Comparison of ENCODE assay signal across 1 cellular context in genomic region chr22:19432092-19432844, GRCh38.
TF ChIP-seq lines count a peak whose summit lies in the region.

Gene MRPL40 (plus strand): TSS chr22:19432545. CDS start chr22:19432555, 10 bp downstream.

TF ChIP-seq in HepG2, 621 proteins besides CTCF, POLR2A, EP300 and RAD21 (continued from another document and continues in another):
- TF ChIP-seq, protein P1, sequence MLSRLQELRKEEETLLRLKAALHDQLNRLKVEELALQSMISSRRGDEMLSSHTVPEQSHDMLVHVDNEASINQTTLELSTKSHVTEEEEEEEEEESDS (CRISPR knock-in tag; IDR thresholded peaks at IDR 0.05; ENCODE audit: borderline replicate concordance) = peak; percentile 90; the same call in 1 of the 2 replicates
- TF ChIP-seq, protein P2, sequence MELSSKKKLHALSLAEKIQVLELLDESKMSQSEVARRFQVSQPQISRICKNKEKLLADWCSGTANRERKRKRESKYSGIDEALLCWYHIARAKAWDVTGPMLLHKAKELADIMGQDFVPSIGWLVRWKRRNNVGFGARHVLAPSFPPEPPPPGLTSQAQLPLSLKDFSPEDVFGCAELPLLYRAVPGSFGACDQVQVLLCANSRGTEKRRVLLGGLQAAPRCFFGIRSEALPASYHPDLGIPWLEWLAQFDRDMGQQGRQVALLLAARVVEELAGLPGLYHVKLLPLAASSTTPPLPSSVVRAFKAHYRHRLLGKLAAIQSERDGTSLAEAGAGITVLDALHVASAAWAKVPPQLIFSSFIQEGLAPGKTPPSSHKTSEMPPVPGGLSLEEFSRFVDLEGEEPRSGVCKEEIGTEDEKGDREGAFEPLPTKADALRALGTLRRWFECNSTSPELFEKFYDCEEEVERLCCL (CRISPR knock-in tag; IDR thresholded peaks at IDR 0.05; ENCODE audit: borderline replicate concordance) = peak; percentile 51; the same call in 1 of the 2 replicates
- TF ChIP-seq CERS6 (CRISPR knock-in tag; IDR thresholded peaks at IDR 0.05) = no peak
- TF ChIP-seq HMGXB3 (CRISPR knock-in tag; IDR thresholded peaks at IDR 0.05; ENCODE audit: borderline replicate concordance) = peak; percentile 84; the same call in 1 of the 2 replicates
- peak; percentile 98 for TF ChIP-seq DMAP1 (CRISPR knock-in tag; IDR thresholded peaks at IDR 0.05)
- peak; percentile 96 for TF ChIP-seq ZBTB7B (CRISPR knock-in tag; IDR thresholded peaks at IDR 0.05)
- no peak; the same call in 1 of the 2 replicates for TF ChIP-seq ZNF44 (CRISPR knock-in tag; IDR thresholded peaks at IDR 0.05)
- peak; percentile 92; the same call in 1 of the 2 replicates for TF ChIP-seq ZNF224 (CRISPR knock-in tag; IDR thresholded peaks at IDR 0.05)
- TF ChIP-seq YY1 (IDR thresholded peaks at IDR 0.05; ENCODE audit: insufficient read depth, insufficient replicate concordance, low read depth, low read length) = peak; percentile 94
- no peak for TF ChIP-seq RBAK (CRISPR knock-in tag; IDR thresholded peaks at IDR 0.05)
- TF ChIP-seq, protein P3, sequence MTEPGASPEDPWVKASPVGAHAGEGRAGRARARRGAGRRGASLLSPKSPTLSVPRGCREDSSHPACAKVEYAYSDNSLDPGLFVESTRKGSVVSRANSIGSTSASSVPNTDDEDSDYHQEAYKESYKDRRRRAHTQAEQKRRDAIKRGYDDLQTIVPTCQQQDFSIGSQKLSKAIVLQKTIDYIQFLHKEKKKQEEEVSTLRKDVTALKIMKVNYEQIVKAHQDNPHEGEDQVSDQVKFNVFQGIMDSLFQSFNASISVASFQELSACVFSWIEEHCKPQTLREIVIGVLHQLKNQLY (CRISPR knock-in tag; IDR thresholded peaks at IDR 0.05) = peak; percentile 88
- TF ChIP-seq, protein P4, sequence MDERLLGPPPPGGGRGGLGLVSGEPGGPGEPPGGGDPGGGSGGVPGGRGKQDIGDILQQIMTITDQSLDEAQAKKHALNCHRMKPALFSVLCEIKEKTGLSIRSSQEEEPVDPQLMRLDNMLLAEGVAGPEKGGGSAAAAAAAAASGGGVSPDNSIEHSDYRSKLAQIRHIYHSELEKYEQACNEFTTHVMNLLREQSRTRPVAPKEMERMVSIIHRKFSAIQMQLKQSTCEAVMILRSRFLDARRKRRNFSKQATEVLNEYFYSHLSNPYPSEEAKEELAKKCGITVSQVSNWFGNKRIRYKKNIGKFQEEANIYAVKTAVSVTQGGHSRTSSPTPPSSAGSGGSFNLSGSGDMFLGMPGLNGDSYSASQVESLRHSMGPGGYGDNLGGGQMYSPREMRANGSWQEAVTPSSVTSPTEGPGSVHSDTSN (CRISPR knock-in tag; IDR thresholded peaks at IDR 0.05) = no peak
- TF ChIP-seq MTA3 (CRISPR knock-in tag; IDR thresholded peaks at IDR 0.05) = no peak
- TF ChIP-seq ZFP37 (CRISPR knock-in tag; IDR thresholded peaks at IDR 0.05; ENCODE audit: borderline replicate concordance) = peak; percentile 66; the same call in 1 of the 2 replicates
- TF ChIP-seq ZNF24 (IDR thresholded peaks at IDR 0.05) = peak; percentile 82; the same call in 1 of the 2 replicates
- peak; percentile 56; the same call in 1 of the 2 replicates for TF ChIP-seq HIC2 (CRISPR knock-in tag; IDR thresholded peaks at IDR 0.05; ENCODE audit: low read depth)
- peak; percentile 24; the same call in 1 of the 2 replicates for TF ChIP-seq ZNF3 (CRISPR knock-in tag; IDR thresholded peaks at IDR 0.05)
- no peak; the same call in 1 of the 2 replicates for TF ChIP-seq PPARG (CRISPR knock-in tag; conservative IDR thresholded peaks at IDR 0.05)
- no peak for TF ChIP-seq ZNF33A (CRISPR knock-in tag; IDR thresholded peaks at IDR 0.05; ENCODE audit: borderline replicate concordance)
- TF ChIP-seq JDP2 (CRISPR knock-in tag; IDR thresholded peaks at IDR 0.05; ENCODE audit: borderline replicate concordance) = peak; percentile 82; the same call in 1 of the 2 replicates
- no peak; the same call in 1 of the 2 replicates for TF ChIP-seq ZNF749 (CRISPR knock-in tag; IDR thresholded peaks at IDR 0.05; ENCODE audit: borderline replicate concordance)
- peak; percentile 54; the same call in 1 of the 2 replicates for TF ChIP-seq ZSCAN30 (CRISPR knock-in tag; IDR thresholded peaks at IDR 0.05)
- no peak for TF ChIP-seq ZNF577 (CRISPR knock-in tag; IDR thresholded peaks at IDR 0.05; ENCODE audit: borderline replicate concordance, low read depth)
- TF ChIP-seq SKI (IDR thresholded peaks at IDR 0.05; ENCODE audit: partially characterized antibody) = peak; percentile 89
- TF ChIP-seq HOMEZ (CRISPR knock-in tag; IDR thresholded peaks at IDR 0.05; ENCODE audit: low read depth) = no peak
- TF ChIP-seq REPIN1 (CRISPR knock-in tag; IDR thresholded peaks at IDR 0.05; ENCODE audit: borderline replicate concordance, low read depth) = peak; percentile 99
- no peak; the same call in 1 of the 2 replicates for TF ChIP-seq BATF2 (CRISPR knock-in tag; IDR thresholded peaks at IDR 0.05)
- TF ChIP-seq JUN (CRISPR knock-in tag; IDR thresholded peaks at IDR 0.05) = peak; percentile 9; the same call in 1 of the 2 replicates
- peak; percentile 73; the same call in 1 of the 2 replicates for TF ChIP-seq ZMYM2 (CRISPR knock-in tag; IDR thresholded peaks at IDR 0.05)
- TF ChIP-seq CBX2 (IDR thresholded peaks at IDR 0.05; ENCODE audit: low read depth, low read length) = no peak
- TF ChIP-seq CBX2 (CRISPR knock-in tag; IDR thresholded peaks at IDR 0.05; ENCODE audit: low read depth) = no peak
- TF ChIP-seq, protein P5, sequence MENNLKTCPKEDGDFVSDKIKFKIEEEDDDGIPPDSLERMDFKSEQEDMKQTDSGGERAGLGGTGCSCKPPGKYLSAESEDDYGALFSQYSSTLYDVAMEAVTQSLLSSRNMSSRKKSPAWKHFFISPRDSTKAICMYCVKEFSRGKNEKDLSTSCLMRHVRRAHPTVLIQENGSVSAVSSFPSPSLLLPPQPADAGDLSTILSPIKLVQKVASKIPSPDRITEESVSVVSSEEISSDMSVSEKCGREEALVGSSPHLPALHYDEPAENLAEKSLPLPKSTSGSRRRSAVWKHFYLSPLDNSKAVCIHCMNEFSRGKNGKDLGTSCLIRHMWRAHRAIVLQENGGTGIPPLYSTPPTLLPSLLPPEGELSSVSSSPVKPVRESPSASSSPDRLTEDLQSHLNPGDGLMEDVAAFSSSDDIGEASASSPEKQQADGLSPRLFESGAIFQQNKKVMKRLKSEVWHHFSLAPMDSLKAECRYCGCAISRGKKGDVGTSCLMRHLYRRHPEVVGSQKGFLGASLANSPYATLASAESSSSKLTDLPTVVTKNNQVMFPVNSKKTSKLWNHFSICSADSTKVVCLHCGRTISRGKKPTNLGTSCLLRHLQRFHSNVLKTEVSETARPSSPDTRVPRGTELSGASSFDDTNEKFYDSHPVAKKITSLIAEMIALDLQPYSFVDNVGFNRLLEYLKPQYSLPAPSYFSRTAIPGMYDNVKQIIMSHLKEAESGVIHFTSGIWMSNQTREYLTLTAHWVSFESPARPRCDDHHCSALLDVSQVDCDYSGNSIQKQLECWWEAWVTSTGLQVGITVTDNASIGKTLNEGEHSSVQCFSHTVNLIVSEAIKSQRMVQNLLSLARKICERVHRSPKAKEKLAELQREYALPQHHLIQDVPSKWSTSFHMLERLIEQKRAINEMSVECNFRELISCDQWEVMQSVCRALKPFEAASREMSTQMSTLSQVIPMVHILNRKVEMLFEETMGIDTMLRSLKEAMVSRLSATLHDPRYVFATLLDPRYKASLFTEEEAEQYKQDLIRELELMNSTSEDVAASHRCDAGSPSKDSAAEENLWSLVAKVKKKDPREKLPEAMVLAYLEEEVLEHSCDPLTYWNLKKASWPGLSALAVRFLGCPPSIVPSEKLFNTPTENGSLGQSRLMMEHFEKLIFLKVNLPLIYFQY (CRISPR knock-in tag; IDR thresholded peaks at IDR 0.05; ENCODE audit: borderline replicate concordance) = peak; percentile 86
- TF ChIP-seq, protein P6, sequence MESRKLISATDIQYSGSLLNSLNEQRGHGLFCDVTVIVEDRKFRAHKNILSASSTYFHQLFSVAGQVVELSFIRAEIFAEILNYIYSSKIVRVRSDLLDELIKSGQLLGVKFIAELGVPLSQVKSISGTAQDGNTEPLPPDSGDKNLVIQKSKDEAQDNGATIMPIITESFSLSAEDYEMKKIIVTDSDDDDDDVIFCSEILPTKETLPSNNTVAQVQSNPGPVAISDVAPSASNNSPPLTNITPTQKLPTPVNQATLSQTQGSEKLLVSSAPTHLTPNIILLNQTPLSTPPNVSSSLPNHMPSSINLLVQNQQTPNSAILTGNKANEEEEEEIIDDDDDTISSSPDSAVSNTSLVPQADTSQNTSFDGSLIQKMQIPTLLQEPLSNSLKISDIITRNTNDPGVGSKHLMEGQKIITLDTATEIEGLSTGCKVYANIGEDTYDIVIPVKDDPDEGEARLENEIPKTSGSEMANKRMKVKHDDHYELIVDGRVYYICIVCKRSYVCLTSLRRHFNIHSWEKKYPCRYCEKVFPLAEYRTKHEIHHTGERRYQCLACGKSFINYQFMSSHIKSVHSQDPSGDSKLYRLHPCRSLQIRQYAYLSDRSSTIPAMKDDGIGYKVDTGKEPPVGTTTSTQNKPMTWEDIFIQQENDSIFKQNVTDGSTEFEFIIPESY (CRISPR knock-in tag; IDR thresholded peaks at IDR 0.05) = peak; percentile 69; the same call in 1 of the 2 replicates
- peak; percentile 85 for TF ChIP-seq ESRRA (CRISPR knock-in tag; IDR thresholded peaks at IDR 0.05; ENCODE audit: low read depth)
- peak; percentile 42; the same call in 1 of the 2 replicates for TF ChIP-seq ZKSCAN1 (IDR thresholded peaks at IDR 0.05; ENCODE audit: low read length)
- TF ChIP-seq ZNF234 (CRISPR knock-in tag; conservative IDR thresholded peaks at IDR 0.05) = peak; percentile 96; the same call in 1 of the 2 replicates
- TF ChIP-seq RELA (CRISPR knock-in tag; IDR thresholded peaks at IDR 0.05) = peak; percentile 84; the same call in 1 of the 2 replicates
- no peak; the same call in 1 of the 2 replicates for TF ChIP-seq ZNF451 (CRISPR knock-in tag; IDR thresholded peaks at IDR 0.05)
- peak; percentile 91; the same call in 1 of the 2 replicates for TF ChIP-seq NAIF1 (CRISPR knock-in tag; IDR thresholded peaks at IDR 0.05; ENCODE audit: borderline replicate concordance)
- peak; percentile 84; the same call in 1 of the 2 replicates for TF ChIP-seq ZNF703 (CRISPR knock-in tag; IDR thresholded peaks at IDR 0.05; ENCODE audit: borderline replicate concordance)
- TF ChIP-seq HDAC1 (CRISPR knock-in tag; IDR thresholded peaks at IDR 0.05) = peak; percentile 98
- peak; percentile 54 for TF ChIP-seq SRSF1 (optimal IDR thresholded peaks at IDR 0.05; ENCODE audit: low read depth, low read length)
